Comparison of ENCODE assay signal across 11 cellular contexts in the genomic region with DNA sequence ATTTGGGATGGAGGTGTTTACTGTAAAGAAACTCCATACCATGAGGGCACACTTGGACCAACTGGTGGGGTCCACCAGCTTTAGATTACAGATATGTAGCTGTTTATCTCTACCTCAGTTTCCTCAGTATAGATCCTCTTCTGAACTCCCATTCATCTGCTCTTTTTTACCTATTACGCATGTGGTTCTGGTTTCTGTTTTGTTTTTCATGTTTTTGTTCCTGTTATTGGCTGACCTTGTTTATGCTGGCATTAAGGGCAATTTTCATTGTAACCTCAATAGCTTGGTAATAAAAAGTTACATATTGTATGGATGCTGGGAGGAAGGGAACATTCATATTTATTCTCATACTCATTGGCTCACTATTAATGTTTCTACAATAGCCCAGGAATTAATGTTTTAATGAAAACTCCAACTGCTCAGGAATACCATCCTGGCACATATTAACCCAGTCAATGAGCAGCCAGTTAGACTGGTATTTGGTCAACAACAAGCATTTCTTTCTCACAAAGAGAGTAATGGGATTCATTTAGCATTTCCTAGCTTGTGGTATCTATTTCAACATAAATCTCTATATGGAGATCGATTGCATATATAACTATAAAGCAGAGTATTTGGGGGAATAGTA.
DNase-seq lines count a peak whose midpoint lies in the region; ATAC-seq and TF ChIP-seq lines count a peak whose summit lies in the region.
"Had no signal": no experiment of that assay in that cellular context is flagged by ENCODE, and none has a peak within 500 bp of the region (broad histone marks: within the 10 kb centered on the region; RNA-seq: fewer than 3 reads in every experiment).

No MANE protein-coding gene starts in this region.

- peaks cover 1% of the 10 kb centered on the region for H3K36me3 Mint-ChIP-seq in progenitor cell of endocrine pancreas (ENCODE audit: insufficient read depth)

- peaks cover 8% of the 10 kb centered on the region for H3K4me1 Mint-ChIP-seq in progenitor cell of endocrine pancreas (ENCODE audit: low read depth)

- DNase-seq in progenitor cell of endocrine pancreas (ENCODE audit: low spot score, unreplicated experiment) = no peak
- no peak for DNase-seq in iPS-NIHi7 (ENCODE audit: extremely low spot score)
- no peak for DNase-seq in omental fat pad (ENCODE audit: low spot score)
- no peak for DNase-seq in NCI-H345 (lab: John Stamatoyannopoulos, UW)
- DNase-seq: activated B cell treated with CpG ODN at 0.5 μM for 24 hours; aorta; stimulated activated CD4-positive, alpha-beta T cell treated with anti-CD3 and anti-CD28 coated beads, Interleukin-1b, Interleukin-23, amount 100 ng/mL, for 48 hours had no signal

- H3K27ac Mint-ChIP-seq in progenitor cell of endocrine pancreas = no peak overlapping the region
- H3K27ac Mint-ChIP-seq: activated B cell treated with CpG ODN at 0.5 μM for 24 hours had no signal

- H3K27me3 Mint-ChIP-seq in progenitor cell of endocrine pancreas = peaks cover 3% of the 10 kb centered on the region

- H3K4me3 Mint-ChIP-seq in progenitor cell of endocrine pancreas (ENCODE audit: low read depth) = no peak overlapping the region
- H3K4me3 Mint-ChIP-seq: activated B cell treated with CpG ODN at 0.5 μM for 24 hours had no signal

- ATAC-seq in GM18499 (IDR thresholded peaks at IDR 0.05; ENCODE audit: insufficient read depth, unreplicated experiment) (peak; percentile 82), GM19438 (IDR thresholded peaks at IDR 0.05; ENCODE audit: low read depth, unreplicated experiment) (peak; percentile 59), HG02623 (IDR thresholded peaks at IDR 0.05; ENCODE audit: unreplicated experiment) (peak; percentile 69), HG03469 (IDR thresholded peaks at IDR 0.05; ENCODE audit: unreplicated experiment) (peak; percentile 69), omental fat pad (ENCODE audit: low FRiP score) (no peak)

- TF ChIP-seq CTCF in progenitor cell of endocrine pancreas (IDR thresholded peaks at IDR 0.05; ENCODE audit: unreplicated experiment) (no peak), omental fat pad (IDR thresholded peaks at IDR 0.05) (no peak)

- peaks cover 3% of the 10 kb centered on the region for H3K9me3 Mint-ChIP-seq in progenitor cell of endocrine pancreas (ENCODE audit: low read depth)
- H3K9me3 Mint-ChIP-seq: activated B cell treated with CpG ODN at 0.5 μM for 24 hours had no signal
